In genomic region chr17:8670486-8670885, GRCh38 we compare ENCODE assay signal across 24 cellular contexts.
"Had no signal": no experiment of that assay in that cellular context is flagged by ENCODE, and none has a peak within 500 bp of the region (broad histone marks: within the 10 kb centered on the region; RNA-seq: fewer than 3 reads in every experiment).

No MANE protein-coding gene starts in this region.

- H3K27me3 ChIP-seq: brain microvascular endothelial cell, right atrium auricular region, transverse colon, uterus had no signal

- H3K4me1 ChIP-seq: lower lobe of right lung, pancreas, psoas muscle, transverse colon had no signal

- H3K9me3 Mint-ChIP-seq: activated B cell treated with CpG ODN at 0.5 μM for 24 hours; activated CD4-positive, alpha-beta memory T cell treated with anti-CD3 and anti-CD28 coated beads for 36 hours; activated naive CD4-positive, alpha-beta T cell treated with anti-CD3 and anti-CD28 coated beads, Interleukin-2, amount 10 ng/mL, durations not matched to agents 7 days and 5 days; activated T-cell treated with anti-CD3 and anti-CD28 coated beads, Interleukin-2, amount 50 U/mL, for 72 hours; central memory CD8-positive, alpha-beta T cell; naive thymus-derived CD4-positive, alpha-beta T cell had no signal

- DNase-seq: activated B cell treated with CpG ODN at 0.5 μM for 24 hours; activated CD4-positive, alpha-beta memory T cell treated with anti-CD3 and anti-CD28 coated beads for 36 hours; activated CD4-positive, alpha-beta T cell treated with anti-CD3 and anti-CD28 coated beads for 48 hours; activated effector memory CD4-positive, alpha-beta T cell treated with Interleukin-2 at 50 U/mL for 16 hours; activated naive CD4-positive, alpha-beta T cell treated with anti-CD3 and anti-CD28 coated beads, Interleukin-2, amount 10 ng/mL, durations not matched to agents 7 days and 5 days; activated T-cell treated with anti-CD3 and anti-CD28 coated beads, Interleukin-2, amount 50 U/mL, for 72 hours; brain microvascular endothelial cell; cortex of kidney; foreskin fibroblast; lower lobe of right lung; naive thymus-derived CD4-positive, alpha-beta T cell; pancreas; psoas muscle; stimulated activated CD4-positive, alpha-beta T cell treated with anti-CD3 and anti-CD28 coated beads, Interleukin-12 subunit alpha, Interleukin-12 subunit beta, amount 100 ng/mL, for 4 hours; stimulated activated CD4-positive, alpha-beta T cell treated with anti-CD3 and anti-CD28 coated beads, Interleukin-4, amount 100 ng/mL, for 4 hours; stimulated activated naive CD8-positive, alpha-beta T cell treated with anti-CD3 and anti-CD28 coated beads, Interleukin-15, Interleukin-2, amounts not matched to agents 100 U/mL and 50 U/mL, for 24 hours; substantia nigra; T1000; transverse colon; uterus had no signal

- H3K27ac Mint-ChIP-seq: activated B cell treated with CpG ODN at 0.5 μM for 24 hours; activated CD4-positive, alpha-beta memory T cell treated with anti-CD3 and anti-CD28 coated beads for 36 hours; activated naive CD4-positive, alpha-beta T cell treated with anti-CD3 and anti-CD28 coated beads, Interleukin-2, amount 10 ng/mL, durations not matched to agents 7 days and 5 days; activated T-cell treated with anti-CD3 and anti-CD28 coated beads, Interleukin-2, amount 50 U/mL, for 72 hours; naive thymus-derived CD4-positive, alpha-beta T cell had no signal

- H3K9me3 ChIP-seq: lower lobe of right lung, pancreas, psoas muscle, right atrium auricular region, transverse colon, uterus had no signal

- ATAC-seq: activated T-cell treated with anti-CD3 and anti-CD28 coated beads, Interleukin-2, amount 50 U/mL, for 72 hours; left lobe of liver; lower lobe of right lung; naive thymus-derived CD4-positive, alpha-beta T cell; pancreas; psoas muscle; stimulated activated naive CD8-positive, alpha-beta T cell treated with anti-CD3 and anti-CD28 coated beads, Interleukin-15, Interleukin-2, amounts not matched to agents 100 U/mL and 50 U/mL, for 24 hours had no signal

- H3K4me3 Mint-ChIP-seq: activated B cell treated with CpG ODN at 0.5 μM for 24 hours; activated CD4-positive, alpha-beta memory T cell treated with anti-CD3 and anti-CD28 coated beads for 36 hours; activated naive CD4-positive, alpha-beta T cell treated with anti-CD3 and anti-CD28 coated beads, Interleukin-2, amount 10 ng/mL, durations not matched to agents 7 days and 5 days; activated T-cell treated with anti-CD3 and anti-CD28 coated beads, Interleukin-2, amount 50 U/mL, for 72 hours; central memory CD8-positive, alpha-beta T cell; naive thymus-derived CD4-positive, alpha-beta T cell had no signal

- H3K4me3 ChIP-seq: lower lobe of right lung, pancreas, psoas muscle, right atrium auricular region, transverse colon, uterus had no signal

- H3K36me3 Mint-ChIP-seq: activated CD4-positive, alpha-beta memory T cell treated with anti-CD3 and anti-CD28 coated beads for 36 hours; activated naive CD4-positive, alpha-beta T cell treated with anti-CD3 and anti-CD28 coated beads, Interleukin-2, amount 10 ng/mL, durations not matched to agents 7 days and 5 days; naive thymus-derived CD4-positive, alpha-beta T cell had no signal

- H3K4me1 Mint-ChIP-seq: activated B cell treated with CpG ODN at 0.5 μM for 24 hours; activated naive CD4-positive, alpha-beta T cell treated with anti-CD3 and anti-CD28 coated beads, Interleukin-2, amount 10 ng/mL, durations not matched to agents 7 days and 5 days; central memory CD8-positive, alpha-beta T cell; naive thymus-derived CD4-positive, alpha-beta T cell had no signal

- H3K27ac ChIP-seq: brain microvascular endothelial cell, epithelial cell of prostate, lower lobe of right lung, pancreas, psoas muscle, right atrium auricular region, transverse colon, uterus had no signal

- H3K36me3 ChIP-seq: brain microvascular endothelial cell, lower lobe of right lung, pancreas, right atrium auricular region, transverse colon, uterus had no signal
